ENCODE assay signal across 1 cellular context in genomic region chr16:46730801-46731690, GRCh38.
TF ChIP-seq lines count a peak whose summit lies in the region.

No MANE protein-coding gene starts in this region.

TF ChIP-seq in IMR-90, 13 proteins besides CTCF, POLR2A, EP300 and RAD21:
- TF ChIP-seq FOS (IDR thresholded peaks at IDR 0.05; ENCODE audit: low read depth, low read length) (no peak), MXI1 (IDR thresholded peaks at IDR 0.05; ENCODE audit: borderline replicate concordance, low read depth, low read length) (no peak), RCOR1 (IDR thresholded peaks at IDR 0.05; ENCODE audit: insufficient replicate concordance, low read length) (no peak), CEBPB (IDR thresholded peaks at IDR 0.05; ENCODE audit: low read depth, low read length) (no peak), SMC3 (IDR thresholded peaks at IDR 0.05; ENCODE audit: low read depth, low read length) (no peak), MAZ (IDR thresholded peaks at IDR 0.05; ENCODE audit: borderline replicate concordance, low read depth, low read length) (no peak), RFX5 (IDR thresholded peaks at IDR 0.05; ENCODE audit: low read depth, low read length) (no peak), CHD1 (IDR thresholded peaks at IDR 0.05; ENCODE audit: low read depth, low read length) (no peak), BHLHE40 (IDR thresholded peaks at IDR 0.05; ENCODE audit: low read depth, low read length) (no peak), USF2 (IDR thresholded peaks at IDR 0.05; ENCODE audit: low read depth, low read length) (no peak), NFE2L2 (IDR thresholded peaks at IDR 0.05; ENCODE audit: low read depth, low read length) (no peak), MAFK (IDR thresholded peaks at IDR 0.05; ENCODE audit: low read depth, low read length) (no peak)
- TF ChIP-seq, protein P1, sequence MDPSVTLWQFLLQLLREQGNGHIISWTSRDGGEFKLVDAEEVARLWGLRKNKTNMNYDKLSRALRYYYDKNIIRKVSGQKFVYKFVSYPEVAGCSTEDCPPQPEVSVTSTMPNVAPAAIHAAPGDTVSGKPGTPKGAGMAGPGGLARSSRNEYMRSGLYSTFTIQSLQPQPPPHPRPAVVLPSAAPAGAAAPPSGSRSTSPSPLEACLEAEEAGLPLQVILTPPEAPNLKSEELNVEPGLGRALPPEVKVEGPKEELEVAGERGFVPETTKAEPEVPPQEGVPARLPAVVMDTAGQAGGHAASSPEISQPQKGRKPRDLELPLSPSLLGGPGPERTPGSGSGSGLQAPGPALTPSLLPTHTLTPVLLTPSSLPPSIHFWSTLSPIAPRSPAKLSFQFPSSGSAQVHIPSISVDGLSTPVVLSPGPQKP (IDR thresholded peaks at IDR 0.05; ENCODE audit: borderline replicate concordance, low read depth, low read length), result no peak
